In genomic region chr6:108518714-108519576, GRCh38 we compare ENCODE assay signal across 10 cellular contexts. TPM values are rescaled to one million over a fixed set of nuclear protein-coding genes. Genes with fewer than 3 reads are reported as not detected.
DNase-seq lines count a peak whose midpoint lies in the region; ATAC-seq and TF ChIP-seq lines count a peak whose summit lies in the region.
"Had no signal": no experiment of that assay in that cellular context is flagged by ENCODE, and none has a peak within 500 bp of the region (broad histone marks: within the 10 kb centered on the region; RNA-seq: fewer than 3 reads in every experiment).

No MANE protein-coding gene starts in this region.

- H3K27me3 ChIP-seq in Caco-2 (replicated peaks; ENCODE audit: control insufficient read depth, insufficient read depth, low read length) (no peaks in the 10 kb centered on the region), HAP-1 (ENCODE audit: low read depth) (no peaks in the 10 kb centered on the region), SK-N-SH (ENCODE audit: insufficient read depth) (no peaks in the 10 kb centered on the region), psoas muscle (ENCODE audit: insufficient read depth in 3 of 3, low read length in 2 of 3) (no peaks in the 10 kb centered on the region)

- no peaks in the 10 kb centered on the region for H3K36me3 ChIP-seq in Caco-2 (ENCODE audit: control insufficient read depth, insufficient read depth, low read length)
- no peaks in the 10 kb centered on the region; the same call in 1 of the 2 replicates for H3K36me3 ChIP-seq in HAP-1 (replicated peaks)
- peaks cover 0 to 9% of the 10 kb centered on the region in 2 experiments for H3K36me3 ChIP-seq in SK-N-SH (replicated peaks in 1 of 2; ENCODE audit: control insufficient read depth in 1 of 2, insufficient read depth in 2 of 2, low read length in 1 of 2)
- peaks cover 0 to 33% of the 10 kb centered on the region in 2 donors for H3K36me3 ChIP-seq in psoas muscle (ENCODE audit: insufficient read depth in 1 of 2, low read depth in 1 of 2)

- ATAC-seq in psoas muscle, result no peak
- ATAC-seq: activated naive CD4-positive, alpha-beta T cell treated with anti-CD3 and anti-CD28 coated beads, Interleukin-2, amount 50 U/mL, for 72 hours; sciatic nerve had no signal

- no TSS peak for BruUV-seq in Caco-2 (replicated peaks; lab: Mats Ljungman, UMichigan)

- H3K9ac ChIP-seq in SK-N-SH, result no peak overlapping the region

- no peaks in the 10 kb centered on the region for H4K20me1 ChIP-seq in SK-N-SH (ENCODE audit: insufficient read depth)

- H3K4me1 Mint-ChIP-seq in Caco-2 (ENCODE audit: low read depth, unreplicated experiment), result no peaks in the 10 kb centered on the region

- no peak overlapping the region for H2AFZ ChIP-seq in SK-N-SH (ENCODE audit: low read depth)

- no peaks in the 10 kb centered on the region for H3K9me3 Mint-ChIP-seq in Caco-2 (ENCODE audit: unreplicated experiment)
- H3K9me3 Mint-ChIP-seq: activated naive CD4-positive, alpha-beta T cell treated with anti-CD3 and anti-CD28 coated beads, Interleukin-2, amount 50 U/mL, for 72 hours had no signal

- H3F3A ChIP-seq in SK-N-SH (replicated peaks; ENCODE audit: insufficient read depth), result no peaks in the 10 kb centered on the region

- H3K4me2 ChIP-seq in SK-N-SH, result no peak overlapping the region

- WGBS in SK-N-SH (ENCODE audit: low lambda C conversion rate), result 74% methylated on average over 5 of the region's 5 CpGs
- WGBS in psoas muscle, 3 donors, result 82 to 83% (median 83%) methylated on average over 5 of the region's 5 CpGs

- no peaks in the 10 kb centered on the region for H3K9me3 ChIP-seq in Caco-2
- H3K9me3 ChIP-seq in HAP-1, result no peaks in the 10 kb centered on the region
- H3K9me3 ChIP-seq in SK-N-SH, result no peaks in the 10 kb centered on the region
- H3K9me3 ChIP-seq in psoas muscle, result no peaks in the 10 kb centered on the region

- no peaks in the 10 kb centered on the region for H3K79me2 ChIP-seq in SK-N-SH (ENCODE audit: insufficient read depth)

- H3K4me1 ChIP-seq in Caco-2 (no peaks in the 10 kb centered on the region), HAP-1 (no peaks in the 10 kb centered on the region), SK-N-SH (ENCODE audit: control insufficient read depth in 1 of 2, insufficient read depth in 2 of 2, low read depth in 1 of 2, low read length in 1 of 2) (no peaks in the 10 kb centered on the region), psoas muscle (no peaks in the 10 kb centered on the region)

- H3K4me3 ChIP-seq in Caco-2 (ENCODE audit: low read depth, low read length) (no peak overlapping the region), HAP-1 (no peak overlapping the region), SK-N-SH (ENCODE audit: low read depth in 2 of 2, low read length in 1 of 2) (no peak overlapping the region; a peak in 1 of 4 replicates), psoas muscle (no peak overlapping the region)

- H3K27me3 Mint-ChIP-seq in Caco-2 (ENCODE audit: insufficient read depth, unreplicated experiment), result no peaks in the 10 kb centered on the region

- no peaks in the 10 kb centered on the region for H3K9me2 ChIP-seq in SK-N-SH

- CTCF ChIA-PET in Caco-2 (lab: Charles Lee), result interaction anchor here (0.8 kb wide), 1 partner anchor 11 kb away, joined by 3 read pairs; no protein-coding TSS in a partner anchor
- CTCF ChIA-PET in SK-N-SH (lab: Yijun Ruan, JAX), result interaction anchor here (0.6 to 1.4 kb wide), 11 partner anchors 11 to 554 kb away, joined by 3 to 12 read pairs (median 3); no protein-coding TSS in a partner anchor

- H3K4me3 Mint-ChIP-seq in Caco-2 (ENCODE audit: unreplicated experiment), result no peak overlapping the region

- TF ChIP-seq CTCF in Caco-2 (IDR thresholded peaks at IDR 0.05; ENCODE audit: insufficient read depth in 1 of 2, low read depth in 1 of 2, low read length in 1 of 2, severe bottlenecking in 1 of 2, unreplicated experiment in 1 of 2), result peak; percentile 49 to 61
- TF ChIP-seq CTCF in SK-N-SH (IDR thresholded peaks at IDR 0.05), result peak; percentile 56
- no peak for TF ChIP-seq CTCF in psoas muscle (IDR thresholded peaks at IDR 0.05)
- no peak for TF ChIP-seq CTCF in GM13976 (IDR thresholded peaks at IDR 0.05; ENCODE audit: borderline replicate concordance, control extremely low read depth, extremely low read depth, insufficient read depth, missing control alignments)

- H3K27ac Mint-ChIP-seq in Caco-2 (ENCODE audit: unreplicated experiment), result no peak overlapping the region
- H3K27ac Mint-ChIP-seq: activated naive CD4-positive, alpha-beta T cell treated with anti-CD3 and anti-CD28 coated beads, Interleukin-2, amount 50 U/mL, for 72 hours had no signal

- intact Hi-C loops in Caco-2 (cut with micrococcal nuclease; ENCODE audit: unreplicated experiment) (no loop called here), psoas muscle (cut with DNase I) (no loop called here)

- in situ Hi-C loops in HAP-1 (cut with MboI; ENCODE audit: low sequenced_read_pairs), result no loop called here
- in situ Hi-C loops in GM13976 (cut with MboI; ENCODE audit: low sequenced_read_pairs, unreplicated experiment), result loop anchor here (25.0 kb wide), 1 partner anchor 532 kb away; no protein-coding TSS in a partner anchor

- DNase-seq in Caco-2 (peak in 1 of 2 experiments; percentile 49), HAP-1 (ENCODE audit: low spot score in 2 of 2) (peak; percentile 29 to 56), SK-N-SH (peak; percentile 30), iPS-NIHi11 (ENCODE audit: low spot score) (peak; percentile 60), psoas muscle (no peak), ecto neural progenitor cell (ENCODE audit: low spot score) (no peak), GM13976 (ENCODE audit: low spot score) (no peak)
- no peak for DNase-seq in stimulated activated CD4-positive, alpha-beta T cell treated with anti-CD3 and anti-CD28 coated beads, Interleukin-4, amount 100 ng/mL, for 1 hour

- H3K27ac ChIP-seq in SK-N-SH (ENCODE audit: low read depth in 2 of 2, low read length in 1 of 2) (no peak overlapping the region), psoas muscle (no peak overlapping the region)

- TF ChIP-seq EP300 in SK-N-SH (IDR thresholded peaks at IDR 0.05; ENCODE audit: borderline replicate concordance in 1 of 2, low read depth in 1 of 2, low read length in 1 of 2), result no peak

- POLR2A ChIA-PET in Caco-2 (lab: Charles Lee) (no interaction called here), SK-N-SH (lab: Yijun Ruan, JAX) (no interaction called here)

- TF ChIP-seq RAD21 in SK-N-SH (IDR thresholded peaks at IDR 0.05; ENCODE audit: low read length), result peak; percentile 41; the same call in 1 of the 2 replicates

- H3K36me3 Mint-ChIP-seq in Caco-2 (ENCODE audit: insufficient read depth, unreplicated experiment), result no peaks in the 10 kb centered on the region
- H3K36me3 Mint-ChIP-seq: activated naive CD4-positive, alpha-beta T cell treated with anti-CD3 and anti-CD28 coated beads, Interleukin-2, amount 50 U/mL, for 72 hours had no signal

TF ChIP-seq in SK-N-SH, 30 proteins besides CTCF, POLR2A, EP300 and RAD21:
- TF ChIP-seq USF1 (IDR thresholded peaks at IDR 0.05; ENCODE audit: borderline replicate concordance, low read depth) (no peak), PBX3 (IDR thresholded peaks at IDR 0.05) (no peak), RFX5 (IDR thresholded peaks at IDR 0.05; ENCODE audit: low read length) (no peak), SMC3 (IDR thresholded peaks at IDR 0.05; ENCODE audit: low read depth, low read length) (peak; percentile 22; the same call in 1 of the 2 replicates), IRF3 (IDR thresholded peaks at IDR 0.05; ENCODE audit: low read depth, low read length) (no peak), TAF1 (IDR thresholded peaks at IDR 0.05; ENCODE audit: borderline replicate concordance, low read depth, low read length) (no peak)

RNA-seq across cellular contexts. Expression of gene FOXO3, which starts 41.8 kb away (rescaled TPM):
- total RNA-seq in Caco-2 (2022), result 34.3 and 34.5 TPM in 2 replicates
- polyA plus RNA-seq in SK-N-SH (2012; rRNA removed), result 8.1 and 8.5 TPM in 2 replicates
- polyA plus RNA-seq in SK-N-SH (2012; cell fraction: cytosol; rRNA removed), result 7.5 and 8.1 TPM in 2 replicates
- polyA plus RNA-seq in SK-N-SH (2012; cell fraction: nucleus; rRNA removed), result 5.9 and 8.0 TPM in 2 replicates
- total RNA-seq in psoas muscle, result 100 to 1,000 TPM in 3 of 4 donors, 10 to 100 TPM in 1; 28.3 to 160 (median 144) TPM
- polyA plus RNA-seq in psoas muscle, result 10 to 100 TPM; 20.6 to 76.5 (median 35.8) TPM

Comparison
In these comparisons a context has a peak if more than half of its experiments do, and no peak if none do; other contexts are left out.
1. DNase-seq: peak in HAP-1 (2 of 2), SK-N-SH (single experiment) and iPS-NIHi11 (single experiment); none in psoas muscle (0 of 2), ecto neural progenitor cell (single experiment), stimulated activated CD4-positive, alpha-beta T cell treated with anti-CD3 and anti-CD28 coated beads, Interleukin-4, amount 100 ng/mL, for 1 hour (single experiment) and GM13976 (single experiment).
2. CTCF ChIP-seq: peak in Caco-2 (2 of 2) and SK-N-SH (single experiment); none in psoas muscle (single experiment) and GM13976 (single experiment).